In the genomic region with DNA sequence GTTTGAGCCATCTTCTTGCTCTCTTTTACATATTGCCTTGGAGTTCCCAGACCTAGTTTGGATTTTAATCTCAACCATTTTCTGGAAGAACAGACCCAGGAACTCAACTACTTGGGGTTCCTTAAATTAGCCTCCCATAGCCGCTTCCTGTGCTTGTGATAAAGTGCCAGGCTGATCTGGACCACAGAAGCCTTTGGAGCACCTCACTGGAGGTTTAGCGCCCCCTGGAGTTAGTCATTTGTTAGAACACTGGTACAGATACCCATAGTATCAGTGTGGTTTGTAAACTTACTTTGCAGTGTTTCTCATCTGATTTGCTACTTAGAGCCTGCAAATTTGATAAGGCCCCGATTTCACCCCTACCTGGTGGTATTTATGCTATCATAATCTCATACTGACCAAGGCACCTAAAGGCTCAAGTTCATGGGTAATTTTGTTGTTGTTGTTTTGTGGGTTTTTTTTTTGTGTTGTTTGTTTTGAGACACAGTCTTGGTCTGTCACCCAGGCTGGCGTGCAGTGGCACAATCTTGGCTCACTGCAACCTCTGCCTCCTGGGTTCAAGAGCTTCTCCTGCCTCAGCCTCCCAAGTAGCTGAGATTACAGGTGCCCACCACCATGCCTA, we compare ENCODE assay signal across 9 cellular contexts. TPM values are rescaled to one million over a fixed set of nuclear protein-coding genes. Genes with fewer than 3 reads are reported as not detected.
DNase-seq lines count a peak whose midpoint lies in the region; ATAC-seq and TF ChIP-seq lines count a peak whose summit lies in the region.
"Had no signal": no experiment of that assay in that cellular context is flagged by ENCODE, and none has a peak within 500 bp of the region (broad histone marks: within the 10 kb centered on the region; RNA-seq: fewer than 3 reads in every experiment).

No MANE protein-coding gene starts in this region.

- H3K9ac ChIP-seq in DND-41 (ENCODE audit: low read depth, low read length), result no peak overlapping the region

- no peaks in the 10 kb centered on the region for H3K27me3 ChIP-seq in DND-41 (ENCODE audit: insufficient read depth, low read length, poor library complexity)

- CTCF ChIA-PET in OCI-LY7 (lab: Charles Lee; ENCODE audit: unreplicated experiment), result no interaction called here

- DNase-seq in DND-41, result peak; percentile 81
- peak; percentile 40 for DNase-seq in KG1 (lab: John Stamatoyannopoulos, UW)
- DNase-seq in OCI-LY7 (ENCODE audit: low spot score), result peak; percentile 92
- peak; percentile 76 for DNase-seq in activated CD8-positive, alpha-beta memory T cell treated with anti-CD3 and anti-CD28 coated beads, Interleukin-2, amount 50 U/mL, for 48 hours
- peak; percentile 81 to 89 for DNase-seq in erythroblast (lab: John Stamatoyannopoulos, UW)
- peak; percentile 79 for DNase-seq in natural killer cell treated with Interleukin-12 subunit alpha and Interleukin-12 subunit beta and Interleukin-15 and Interleukin-18, amount 100 ng/mL, for 72 hours (ENCODE audit: low spot score)
- DNase-seq in stimulated activated naive CD8-positive, alpha-beta T cell treated with anti-CD3 and anti-CD28 coated beads, Interleukin-15, Interleukin-2, amounts not matched to agents 100 U/mL and 50 U/mL, for 24 hours, result peak; percentile 75

- H3K9me3 ChIP-seq in DND-41 (ENCODE audit: insufficient read depth, low read length, severe bottlenecking) (no peaks in the 10 kb centered on the region), OCI-LY7 (ENCODE audit: low read length) (no peaks in the 10 kb centered on the region)

- H2AFZ ChIP-seq in DND-41 (ENCODE audit: low read depth, low read length), result no peak overlapping the region
- H2AFZ ChIP-seq in OCI-LY7 (ENCODE audit: low read length), result no peak overlapping the region

- H3K4me2 ChIP-seq in DND-41 (ENCODE audit: insufficient read depth, low read length) (0 out of 2 replicates have a peak overlapping the region, but pooled peaks have one; percentile 10), OCI-LY7 (ENCODE audit: low read length) (peak overlapping the region; percentile 38)

- H3K4me1 Mint-ChIP-seq in natural killer cell treated with Interleukin-12 subunit alpha and Interleukin-12 subunit beta and Interleukin-15 and Interleukin-18, amount 100 ng/mL, for 72 hours (ENCODE audit: low read depth in 2 of 2), result peaks cover 25 to 34% of the 10 kb centered on the region in 2 donors

- peak overlapping the region in 1 of 2 donors; percentile 57 for H3K27ac Mint-ChIP-seq in natural killer cell treated with Interleukin-12 subunit alpha and Interleukin-12 subunit beta and Interleukin-15 and Interleukin-18, amount 100 ng/mL, for 72 hours
- H3K27ac Mint-ChIP-seq: dendritic cell treated with granulocyte-macrophage colony-stimulating factor and Interleukin-4, amounts not matched to agents 40 ng/mL and 50 ng/mL, for 4 days had no signal

- H4K20me1 ChIP-seq in DND-41 (ENCODE audit: insufficient read depth, low read length) (no peaks in the 10 kb centered on the region), OCI-LY7 (ENCODE audit: insufficient read depth, low read length) (no peaks in the 10 kb centered on the region)

- peaks cover 37% of the 10 kb centered on the region for H3K4me1 ChIP-seq in DND-41 (ENCODE audit: insufficient read depth, low read length)
- H3K4me1 ChIP-seq in OCI-LY7 (ENCODE audit: insufficient read depth, low read length, poor library complexity, severe bottlenecking), result peaks cover 37% of the 10 kb centered on the region

- no peaks in the 10 kb centered on the region for H3K9me3 Mint-ChIP-seq in natural killer cell treated with Interleukin-12 subunit alpha and Interleukin-12 subunit beta and Interleukin-15 and Interleukin-18, amount 100 ng/mL, for 72 hours
- H3K9me3 Mint-ChIP-seq: dendritic cell treated with granulocyte-macrophage colony-stimulating factor and Interleukin-4, amounts not matched to agents 40 ng/mL and 50 ng/mL, for 4 days had no signal

- POLR2A ChIA-PET in OCI-LY7 (lab: Charles Lee), result no interaction called here

- ATAC-seq in DND-41 (ENCODE audit: insufficient read depth, low read depth) (peak; percentile 81), HG02938 (IDR thresholded peaks at IDR 0.05; ENCODE audit: unreplicated experiment) (no peak)
- peak; percentile 63 to 68 for ATAC-seq in natural killer cell treated with Interleukin-12 subunit alpha and Interleukin-12 subunit beta and Interleukin-15 and Interleukin-18, amount 100 ng/mL, for 72 hours
- ATAC-seq in stimulated activated naive CD8-positive, alpha-beta T cell treated with anti-CD3 and anti-CD28 coated beads, Interleukin-15, Interleukin-2, amounts not matched to agents 100 U/mL and 50 U/mL, for 24 hours, result peak; percentile 69

- intact Hi-C loops in OCI-LY7 (cut with micrococcal nuclease; ENCODE audit: unreplicated experiment), result loop anchor here (1.0 to 5.0 kb wide), 4 partner anchors 26 to 131 kb away; no protein-coding TSS in a partner anchor

- peaks cover 14% of the 10 kb centered on the region for H3K36me3 Mint-ChIP-seq in natural killer cell treated with Interleukin-12 subunit alpha and Interleukin-12 subunit beta and Interleukin-15 and Interleukin-18, amount 100 ng/mL, for 72 hours

- H3K27me3 Mint-ChIP-seq in natural killer cell treated with Interleukin-12 subunit alpha and Interleukin-12 subunit beta and Interleukin-15 and Interleukin-18, amount 100 ng/mL, for 72 hours, result no peaks in the 10 kb centered on the region
- H3K27me3 Mint-ChIP-seq: dendritic cell treated with granulocyte-macrophage colony-stimulating factor and Interleukin-4, amounts not matched to agents 40 ng/mL and 50 ng/mL, for 4 days had no signal

- peaks cover 30% of the 10 kb centered on the region for H3K79me2 ChIP-seq in DND-41 (ENCODE audit: insufficient read depth, low read length)
- no peaks in the 10 kb centered on the region; the same call in 1 of the 2 replicates for H3K79me2 ChIP-seq in OCI-LY7 (ENCODE audit: insufficient read depth, low read depth, low read length)

- H3K36me3 ChIP-seq in DND-41 (ENCODE audit: insufficient read depth, low read length) (peaks cover 48% of the 10 kb centered on the region), OCI-LY7 (ENCODE audit: insufficient read depth, low read length) (peaks cover 49% of the 10 kb centered on the region)

- peak overlapping the region; percentile 3 for H3K4me3 Mint-ChIP-seq in natural killer cell treated with Interleukin-12 subunit alpha and Interleukin-12 subunit beta and Interleukin-15 and Interleukin-18, amount 100 ng/mL, for 72 hours
- H3K4me3 Mint-ChIP-seq: dendritic cell treated with granulocyte-macrophage colony-stimulating factor and Interleukin-4, amounts not matched to agents 40 ng/mL and 50 ng/mL, for 4 days had no signal

- H3K9me2 ChIP-seq in OCI-LY7 (ENCODE audit: insufficient read depth, low read length), result no peaks in the 10 kb centered on the region

- H3K27ac ChIP-seq in DND-41 (ENCODE audit: low read length), result no peak overlapping the region
- no peak overlapping the region for H3K27ac ChIP-seq in OCI-LY7 (ENCODE audit: low read depth, low read length, poor library complexity, severe bottlenecking)

- H3K4me3 ChIP-seq in DND-41 (ENCODE audit: low read depth in 1 of 2, low read length in 2 of 2) (no peak overlapping the region), OCI-LY7 (ENCODE audit: low read depth, low read length, poor library complexity, severe bottlenecking) (no peak overlapping the region)

- peak; percentile 91 for TF ChIP-seq CTCF in DND-41 (IDR thresholded peaks at IDR 0.05; ENCODE audit: borderline replicate concordance, extremely low read depth, low read length, poor library complexity, severe bottlenecking)
- peak; percentile 97 for TF ChIP-seq CTCF in OCI-LY7 (conservative IDR thresholded peaks at IDR 0.05; ENCODE audit: low read length)

- no peak for TF ChIP-seq POLR2A in erythroblast (IDR thresholded peaks at IDR 0.05; ENCODE audit: low read length)

- no TSS peak for BruUV-seq in OCI-LY7 (replicated peaks; lab: Mats Ljungman, UMichigan)

RNA-seq across cellular contexts. Expression of a gene that starts 3.7 kb away (rescaled TPM):
- total RNA-seq in OCI-LY7 (2014; rRNA removed; shearing (Covaris generic)), result 16.5 and 17.2 TPM in 2 replicates
- 24.6 and 27.4 TPM in 2 replicates for total RNA-seq in OCI-LY7 (2022)
- total RNA-seq in natural killer cell treated with Interleukin-12 subunit alpha and Interleukin-12 subunit beta and Interleukin-15 and Interleukin-18, amount 100 ng/mL, for 72 hours, result 10 to 100 TPM; 15.6 to 28.1 TPM

RNA-seq across cellular contexts. Expression of a gene that starts 11.7 kb away (rescaled TPM):
- total RNA-seq in OCI-LY7 (2014; rRNA removed; shearing (Covaris generic)), result 7.7 and 8.8 TPM in 2 replicates
- 11.2 and 14.5 TPM in 2 replicates for total RNA-seq in OCI-LY7 (2022)
- total RNA-seq in natural killer cell treated with Interleukin-12 subunit alpha and Interleukin-12 subunit beta and Interleukin-15 and Interleukin-18, amount 100 ng/mL, for 72 hours, result 10 to 100 TPM; 12.8 to 13.9 TPM

RNA-seq across cellular contexts. Expression of a gene that starts 27.0 kb away (rescaled TPM):
- total RNA-seq in OCI-LY7 (2014; rRNA removed; shearing (Covaris generic)), result 69.7 and 74.1 TPM in 2 replicates
- total RNA-seq in OCI-LY7 (2022), result 82.4 and 101 TPM in 2 replicates
- 100 to 1,000 TPM; 115 to 158 TPM for total RNA-seq in natural killer cell treated with Interleukin-12 subunit alpha and Interleukin-12 subunit beta and Interleukin-15 and Interleukin-18, amount 100 ng/mL, for 72 hours

Comparison
In these comparisons a context has a peak if more than half of its experiments do, and no peak if none do; other contexts are left out.
1. DNase-seq: peak in every context shown above with its lines; median percentile 92 in OCI-LY7; 85 in erythroblast; 81 in DND-41; 79 in natural killer cell treated with Interleukin-12 subunit alpha and Interleukin-12 subunit beta and Interleukin-15 and Interleukin-18, amount 100 ng/mL, for 72 hours; 76 in activated CD8-positive, alpha-beta memory T cell treated with anti-CD3 and anti-CD28 coated beads, Interleukin-2, amount 50 U/mL, for 48 hours; 75 in stimulated activated naive CD8-positive, alpha-beta T cell treated with anti-CD3 and anti-CD28 coated beads, Interleukin-15, Interleukin-2, amounts not matched to agents 100 U/mL and 50 U/mL, for 24 hours; 40 in KG1.